21 cellular contexts compared by ENCODE assay signal in the genomic region with DNA sequence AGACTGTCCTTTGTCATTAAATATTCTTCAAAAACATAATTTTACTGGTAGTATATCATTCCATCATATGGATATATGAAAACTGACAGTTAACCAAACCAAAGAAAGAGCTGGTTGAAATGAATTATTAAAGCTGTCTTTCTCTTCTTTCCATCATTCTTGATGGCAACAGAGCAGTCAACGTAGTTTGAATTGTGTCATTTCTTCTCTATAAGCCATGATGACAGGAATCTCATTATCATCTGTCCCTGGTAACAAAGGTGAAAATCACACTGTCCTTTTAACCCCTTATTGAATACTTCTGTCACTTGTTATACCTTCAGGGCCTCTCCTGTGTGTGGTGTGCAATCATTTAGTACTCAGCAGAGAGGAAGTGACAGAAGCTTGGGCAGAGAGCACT.
DNase-seq lines count a peak whose midpoint lies in the region; FAIRE-seq and TF ChIP-seq lines count a peak whose summit lies in the region.
"Had no signal": no experiment of that assay in that cellular context is flagged by ENCODE, and none has a peak within 500 bp of the region (broad histone marks: within the 10 kb centered on the region; RNA-seq: fewer than 3 reads in every experiment).

No MANE protein-coding gene starts in this region.

- H3K79me2 ChIP-seq in astrocyte (ENCODE audit: insufficient read depth, low read length) = no peaks in the 10 kb centered on the region

- no peak overlapping the region for H2AFZ ChIP-seq in astrocyte (ENCODE audit: low read depth, low read length)

- DNase-seq in D721Med (ENCODE audit: insufficient read length, low spot score) (no peak), astrocyte (ENCODE audit: low read depth) (no peak), retina (peak; percentile 31), Ammon's horn (ENCODE audit: low spot score) (no peak), NCI-H2107 (lab: John Stamatoyannopoulos, UW) (no peak)
- DNase-seq: AML-193; BE2C; C1 segment of cervical spinal cord; CD4-positive, alpha-beta memory T cell; CD4-positive, CD25-positive, alpha-beta regulatory T cell; CD8-positive, alpha-beta memory T cell; COR-L47; DMS79 treated with DMSO at 0.1 percent for 48 hours; GF-D8 had no signal

- H3K4me1 ChIP-seq in astrocyte (ENCODE audit: insufficient read depth, low read length) = no peaks in the 10 kb centered on the region
- H3K4me1 ChIP-seq: A549, BE2C, BLaER1 had no signal

- no peak overlapping the region for H3K4me2 ChIP-seq in astrocyte (ENCODE audit: low read length)
- H3K4me2 ChIP-seq: A549, BLaER1 had no signal

- H3K4me3 ChIP-seq in astrocyte (ENCODE audit: insufficient read depth, low read depth, low read length) = no peak overlapping the region
- H3K4me3 ChIP-seq: A549, BLaER1 had no signal

- no peaks in the 10 kb centered on the region for H3K36me3 ChIP-seq in astrocyte (ENCODE audit: insufficient read depth, low read length)
- H3K36me3 ChIP-seq: BE2C, BLaER1 had no signal

- H3K9me3 ChIP-seq in astrocyte (ENCODE audit: insufficient read depth, low read depth, low read length) = no peaks in the 10 kb centered on the region
- H3K9me3 ChIP-seq: A549, BE2C, BLaER1 had no signal

- no peaks in the 10 kb centered on the region for H4K20me1 ChIP-seq in astrocyte (ENCODE audit: insufficient read depth, low read length)
- H4K20me1 ChIP-seq: BLaER1 had no signal

- H3K9ac ChIP-seq in astrocyte (ENCODE audit: low read length) = no peak overlapping the region
- H3K9ac ChIP-seq: BLaER1 had no signal

- H3K27ac ChIP-seq in astrocyte (ENCODE audit: low read depth, low read length) = no peak overlapping the region
- H3K27ac ChIP-seq: 22Rv1, A549, BLaER1 had no signal

- H3K36me3 Mint-ChIP-seq in astrocyte (ENCODE audit: low read depth, unreplicated experiment) = no peaks in the 10 kb centered on the region
- H3K36me3 Mint-ChIP-seq: CD14-positive monocyte; CD4-positive, alpha-beta memory T cell; CD4-positive, CD25-positive, alpha-beta regulatory T cell; CD8-positive, alpha-beta memory T cell had no signal

- no peak overlapping the region for H3K27ac Mint-ChIP-seq in astrocyte (ENCODE audit: unreplicated experiment)
- H3K27ac Mint-ChIP-seq: CD14-positive monocyte; CD4-positive, alpha-beta memory T cell; CD4-positive, CD25-positive, alpha-beta regulatory T cell; CD8-positive, alpha-beta memory T cell had no signal

- H3K27me3 Mint-ChIP-seq in astrocyte (ENCODE audit: low read depth, unreplicated experiment) = no peaks in the 10 kb centered on the region
- H3K27me3 Mint-ChIP-seq: CD4-positive, alpha-beta memory T cell; CD4-positive, CD25-positive, alpha-beta regulatory T cell had no signal

- no peaks in the 10 kb centered on the region for H3K4me1 Mint-ChIP-seq in astrocyte (ENCODE audit: low read depth, unreplicated experiment)
- H3K4me1 Mint-ChIP-seq: CD14-positive monocyte; CD4-positive, alpha-beta memory T cell; CD4-positive, CD25-positive, alpha-beta regulatory T cell; CD8-positive, alpha-beta memory T cell had no signal

- no peaks in the 10 kb centered on the region for H3K27me3 ChIP-seq in astrocyte (ENCODE audit: insufficient read depth, low read length)
- H3K27me3 ChIP-seq: BE2C had no signal

- TF ChIP-seq CTCF in D721Med (IDR thresholded peaks at IDR 0.05; ENCODE audit: insufficient read depth, missing control alignments) = no peak
- TF ChIP-seq CTCF in astrocyte (IDR thresholded peaks at IDR 0.05; ENCODE audit: insufficient read depth, low read depth, low read length) = no peak

- peak; percentile 29 for FAIRE-seq in D721Med (lab: Jason Lieb, UNC)
- FAIRE-seq in astrocyte (lab: Jason Lieb, UNC) = peak; percentile 70
- FAIRE-seq: G401.6, GM12891, GM19239 had no signal

- no peak overlapping the region for H3K4me3 Mint-ChIP-seq in astrocyte (ENCODE audit: unreplicated experiment)
- H3K4me3 Mint-ChIP-seq: CD14-positive monocyte; CD4-positive, alpha-beta memory T cell; CD4-positive, CD25-positive, alpha-beta regulatory T cell; CD8-positive, alpha-beta memory T cell had no signal

- H3K9me3 Mint-ChIP-seq in astrocyte (ENCODE audit: unreplicated experiment) = peaks cover 2% of the 10 kb centered on the region
